Comparison of ENCODE assay signal across 8 cellular contexts in the genomic region with DNA sequence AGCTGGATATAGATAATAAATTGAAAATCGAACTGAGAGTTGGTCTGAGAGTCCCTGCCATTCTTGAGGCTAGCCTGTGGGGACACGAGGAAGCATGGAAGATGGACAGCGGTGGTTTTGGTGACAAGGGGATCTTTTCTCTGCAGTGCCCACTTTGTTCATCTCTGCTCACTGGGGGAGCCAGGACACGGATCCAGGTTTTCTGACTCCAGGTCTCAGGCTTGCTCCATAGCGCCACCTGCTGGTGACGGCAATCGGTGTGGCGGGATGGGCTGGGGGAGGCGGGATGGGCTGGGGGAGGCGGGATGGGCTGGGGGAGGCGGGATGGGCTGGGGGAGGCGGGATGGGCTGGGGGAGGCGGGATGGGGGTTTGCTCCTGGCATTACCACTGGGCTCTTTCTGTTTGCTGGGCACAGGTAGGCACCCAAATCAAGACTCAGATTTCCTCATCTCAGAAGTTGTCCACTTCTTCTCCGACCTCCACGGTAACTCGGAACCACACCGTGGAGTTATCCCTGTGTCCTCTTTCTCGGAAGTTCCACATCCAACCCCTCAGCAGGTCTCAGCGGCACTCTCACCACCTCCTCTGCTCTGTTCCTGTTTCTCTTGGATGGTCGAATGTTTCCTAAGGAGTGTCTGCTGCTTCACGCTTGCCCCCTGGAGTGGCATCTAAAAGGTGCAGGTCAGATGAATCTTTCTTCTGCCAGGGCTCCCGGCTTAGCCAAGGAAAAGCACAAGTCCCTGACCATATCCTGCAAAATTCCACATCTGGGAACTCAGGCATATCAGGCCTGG.
DNase-seq lines count a peak whose midpoint lies in the region; ATAC-seq, FAIRE-seq and TF ChIP-seq lines count a peak whose summit lies in the region.

No MANE protein-coding gene starts in this region.

- no peak overlapping the region for H3K27ac ChIP-seq in HepG2 (ENCODE audit: extremely low read length, insufficient read depth, low read length)

- H3K4me3 ChIP-seq in BE2C (ENCODE audit: low read depth, low read length) (no peak overlapping the region), H7 (ENCODE audit: insufficient read depth, low read depth, low read length) (peak overlapping the region; percentile 2; the same call in 1 of the 2 replicates), HepG2 (replicated peaks in 1 of 3; ENCODE audit: insufficient read depth in 1 of 3, low read depth in 2 of 3, low read length in 3 of 3) (no peak overlapping the region)

- H3K9ac ChIP-seq in HepG2 (ENCODE audit: insufficient read depth, low read depth, low read length): no peak overlapping the region

- no TSS peak for BruUV-seq in HepG2 (replicated peaks; lab: Mats Ljungman, UMichigan)

- FAIRE-seq in HepG2 (lab: Jason Lieb, UNC): no peak

- no peak for TF ChIP-seq POLR2A in HepG2 (IDR thresholded peaks at IDR 0.05; ENCODE audit: insufficient read depth in 1 of 2, low read depth in 2 of 2, low read length in 2 of 2)

- H3K4me1 ChIP-seq in BE2C (no peaks in the 10 kb centered on the region), HepG2 (ENCODE audit: insufficient read depth, low read length) (no peaks in the 10 kb centered on the region)

- H3K4me2 ChIP-seq in HepG2 (ENCODE audit: low read depth, low read length): no peak overlapping the region

- H3K9me3 ChIP-seq in BE2C: no peaks in the 10 kb centered on the region; the same call in 1 of the 2 replicates
- no peaks in the 10 kb centered on the region for H3K9me3 ChIP-seq in HepG2 (ENCODE audit: low read length)

- CTCF ChIA-PET in HepG2 (lab: Yijun Ruan, JAX; ENCODE audit: low intra/inter-chr PET ratio, low total read pairs): interaction anchor here (0.8 to 1.3 kb wide), 2 partner anchors 63 to 878 kb away, joined by 3 to 5 read pairs; no protein-coding TSS in a partner anchor

- DNase-seq in BE2C (peak; percentile 24), H7 (peak; percentile 91), HepG2 (ENCODE audit: low spot score) (peak; percentile 30), NCI-H526 treated with DMSO at 0.1 percent for 48 hours (lab: John Stamatoyannopoulos, UW) (no peak), NCI-H1436 (lab: John Stamatoyannopoulos, UW) (no peak)
- peak; percentile 21 for DNase-seq in activated CD4-positive, alpha-beta T cell treated with anti-CD3 and anti-CD28 coated beads, Interleukin-2, amount 50 U/mL, for 1 hour
- no peak for DNase-seq in T-helper 2 cell treated with Interferon-gamma antibody and Interleukin-4, amounts not matched to agents 5 μg/mL and 100 μg/mL, for 36 hours (ENCODE audit: low spot score)

- peak; percentile 35 for TF ChIP-seq CTCF in BE2C (IDR thresholded peaks at IDR 0.05; ENCODE audit: low read depth, low read length)
- peak; percentile 67 for TF ChIP-seq CTCF in HepG2 (CRISPR knock-in tag; IDR thresholded peaks at IDR 0.05)

- no peaks in the 10 kb centered on the region for H3K27me3 ChIP-seq in BE2C
- H3K27me3 ChIP-seq in H7 (ENCODE audit: control insufficient read depth, insufficient read depth, low read length): no peaks in the 10 kb centered on the region
- peaks cover 0 to 7% of the 10 kb centered on the region in 2 experiments; a peak in 4 of 5 replicates for H3K27me3 ChIP-seq in HepG2 (ENCODE audit: control insufficient read depth in 1 of 2, insufficient read depth in 2 of 2, low read length in 2 of 2)

- no peak overlapping the region for H3K4me3 Mint-ChIP-seq in T-helper 2 cell treated with Interferon-gamma antibody and Interleukin-4, amounts not matched to agents 5 μg/mL and 100 μg/mL, for 36 hours

- ATAC-seq in HepG2: peak; percentile 84
- no peak for ATAC-seq in GM19324 (IDR thresholded peaks at IDR 0.05; ENCODE audit: low FRiP score, unreplicated experiment)

- H2AFZ ChIP-seq in HepG2 (ENCODE audit: low read length): no peak overlapping the region

- POLR2A ChIA-PET in HepG2 (lab: Yijun Ruan, JAX): no interaction called here

- H3K79me2 ChIP-seq in HepG2 (ENCODE audit: insufficient read depth, low read length): no peaks in the 10 kb centered on the region

- TF ChIP-seq RAD21 in HepG2 (CRISPR knock-in tag; IDR thresholded peaks at IDR 0.05): no peak

- 35% methylated on average over 19 of the region's 22 CpGs for WGBS in HepG2 (ENCODE audit: low lambda C conversion rate)

- H3K27ac Mint-ChIP-seq in T-helper 2 cell treated with Interferon-gamma antibody and Interleukin-4, amounts not matched to agents 5 μg/mL and 100 μg/mL, for 36 hours: no peak overlapping the region

- TF ChIP-seq EP300 in HepG2 (IDR thresholded peaks at IDR 0.05; ENCODE audit: low read depth in 2 of 2, low read length in 2 of 2) (no peak), HepG2 (CRISPR knock-in tag; IDR thresholded peaks at IDR 0.05; ENCODE audit: borderline replicate concordance) (no peak)

- H3K4me1 Mint-ChIP-seq in T-helper 2 cell treated with Interferon-gamma antibody and Interleukin-4, amounts not matched to agents 5 μg/mL and 100 μg/mL, for 36 hours (ENCODE audit: low read depth): no peaks in the 10 kb centered on the region

- no peaks in the 10 kb centered on the region for H3K27me3 Mint-ChIP-seq in T-helper 2 cell treated with Interferon-gamma antibody and Interleukin-4, amounts not matched to agents 5 μg/mL and 100 μg/mL, for 36 hours (ENCODE audit: low read depth)

- no peaks in the 10 kb centered on the region for H3K9me3 Mint-ChIP-seq in T-helper 2 cell treated with Interferon-gamma antibody and Interleukin-4, amounts not matched to agents 5 μg/mL and 100 μg/mL, for 36 hours

- no peaks in the 10 kb centered on the region for H3K36me3 ChIP-seq in BE2C
- H3K36me3 ChIP-seq in H7 (replicated peaks; ENCODE audit: control insufficient read depth, insufficient read depth, low read length): no peaks in the 10 kb centered on the region
- H3K36me3 ChIP-seq in HepG2 (replicated peaks in 1 of 2; ENCODE audit: control insufficient read depth in 1 of 2, insufficient read depth in 2 of 2, low read length in 2 of 2): no peaks in the 10 kb centered on the region

- in situ Hi-C loops in HepG2 (cut with HindIII; ENCODE audit: extremely low pct_ligation_motif_present, low pct_unique_long_range_greater_than_20kb): loop anchor here (25.0 kb wide), 1 partner anchor 878 kb away; no protein-coding TSS in a partner anchor

- intact Hi-C loops in HepG2 (cut with micrococcal nuclease; ENCODE audit: unreplicated experiment): loop anchor here (1.0 to 5.0 kb wide), 2 partner anchors 42 to 63 kb away; no protein-coding TSS in a partner anchor

- no peaks in the 10 kb centered on the region for H3K36me3 Mint-ChIP-seq in T-helper 2 cell treated with Interferon-gamma antibody and Interleukin-4, amounts not matched to agents 5 μg/mL and 100 μg/mL, for 36 hours (ENCODE audit: low read depth)

- no peaks in the 10 kb centered on the region for H4K20me1 ChIP-seq in HepG2 (ENCODE audit: insufficient read depth, low read length)

TF ChIP-seq in HepG2, 621 proteins besides CTCF, POLR2A, EP300 and RAD21 (continues in another document):
- TF ChIP-seq, protein P1, sequence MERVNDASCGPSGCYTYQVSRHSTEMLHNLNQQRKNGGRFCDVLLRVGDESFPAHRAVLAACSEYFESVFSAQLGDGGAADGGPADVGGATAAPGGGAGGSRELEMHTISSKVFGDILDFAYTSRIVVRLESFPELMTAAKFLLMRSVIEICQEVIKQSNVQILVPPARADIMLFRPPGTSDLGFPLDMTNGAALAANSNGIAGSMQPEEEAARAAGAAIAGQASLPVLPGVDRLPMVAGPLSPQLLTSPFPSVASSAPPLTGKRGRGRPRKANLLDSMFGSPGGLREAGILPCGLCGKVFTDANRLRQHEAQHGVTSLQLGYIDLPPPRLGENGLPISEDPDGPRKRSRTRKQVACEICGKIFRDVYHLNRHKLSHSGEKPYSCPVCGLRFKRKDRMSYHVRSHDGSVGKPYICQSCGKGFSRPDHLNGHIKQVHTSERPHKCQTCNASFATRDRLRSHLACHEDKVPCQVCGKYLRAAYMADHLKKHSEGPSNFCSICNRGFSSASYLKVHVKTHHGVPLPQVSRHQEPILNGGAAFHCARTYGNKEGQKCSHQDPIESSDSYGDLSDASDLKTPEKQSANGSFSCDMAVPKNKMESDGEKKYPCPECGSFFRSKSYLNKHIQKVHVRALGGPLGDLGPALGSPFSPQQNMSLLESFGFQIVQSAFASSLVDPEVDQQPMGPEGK (CRISPR knock-in tag; IDR thresholded peaks at IDR 0.05): peak; percentile 73
- TF ChIP-seq STAG1 (CRISPR knock-in tag; IDR thresholded peaks at IDR 0.05): peak; percentile 65
- 0 out of 3 replicates have a peak, but pooled peaks have one; percentile 12 for TF ChIP-seq MXI1 (IDR thresholded peaks at IDR 0.05; ENCODE audit: borderline replicate concordance, low read depth, low read length)
- TF ChIP-seq, protein P2, sequence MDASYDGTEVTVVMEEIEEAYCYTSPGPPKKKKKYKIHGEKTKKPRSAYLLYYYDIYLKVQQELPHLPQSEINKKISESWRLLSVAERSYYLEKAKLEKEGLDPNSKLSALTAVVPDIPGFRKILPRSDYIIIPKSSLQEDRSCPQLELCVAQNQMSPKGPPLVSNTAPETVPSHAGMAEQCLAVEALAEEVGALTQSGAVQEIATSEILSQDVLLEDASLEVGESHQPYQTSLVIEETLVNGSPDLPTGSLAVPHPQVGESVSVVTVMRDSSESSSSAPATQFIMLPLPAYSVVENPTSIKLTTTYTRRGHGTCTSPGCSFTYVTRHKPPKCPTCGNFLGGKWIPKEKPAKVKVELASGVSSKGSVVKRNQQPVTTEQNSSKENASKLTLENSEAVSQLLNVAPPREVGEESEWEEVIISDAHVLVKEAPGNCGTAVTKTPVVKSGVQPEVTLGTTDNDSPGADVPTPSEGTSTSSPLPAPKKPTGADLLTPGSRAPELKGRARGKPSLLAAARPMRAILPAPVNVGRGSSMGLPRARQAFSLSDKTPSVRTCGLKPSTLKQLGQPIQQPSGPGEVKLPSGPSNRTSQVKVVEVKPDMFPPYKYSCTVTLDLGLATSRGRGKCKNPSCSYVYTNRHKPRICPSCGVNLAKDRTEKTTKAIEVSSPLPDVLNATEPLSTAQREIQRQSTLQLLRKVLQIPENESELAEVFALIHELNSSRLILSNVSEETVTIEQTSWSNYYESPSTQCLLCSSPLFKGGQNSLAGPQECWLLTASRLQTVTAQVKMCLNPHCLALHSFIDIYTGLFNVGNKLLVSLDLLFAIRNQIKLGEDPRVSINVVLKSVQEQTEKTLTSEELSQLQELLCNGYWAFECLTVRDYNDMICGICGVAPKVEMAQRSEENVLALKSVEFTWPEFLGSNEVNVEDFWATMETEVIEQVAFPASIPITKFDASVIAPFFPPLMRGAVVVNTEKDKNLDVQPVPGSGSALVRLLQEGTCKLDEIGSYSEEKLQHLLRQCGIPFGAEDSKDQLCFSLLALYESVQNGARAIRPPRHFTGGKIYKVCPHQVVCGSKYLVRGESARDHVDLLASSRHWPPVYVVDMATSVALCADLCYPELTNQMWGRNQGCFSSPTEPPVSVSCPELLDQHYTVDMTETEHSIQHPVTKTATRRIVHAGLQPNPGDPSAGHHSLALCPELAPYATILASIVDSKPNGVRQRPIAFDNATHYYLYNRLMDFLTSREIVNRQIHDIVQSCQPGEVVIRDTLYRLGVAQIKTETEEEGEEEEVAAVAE (CRISPR knock-in tag; IDR thresholded peaks at IDR 0.05; ENCODE audit: borderline replicate concordance): no peak

Comparison
In these comparisons a context has a peak if more than half of its experiments do, and no peak if none do; other contexts are left out.
1. DNase-seq: peak in BE2C (single experiment), H7 (single experiment), activated CD4-positive, alpha-beta T cell treated with anti-CD3 and anti-CD28 coated beads, Interleukin-2, amount 50 U/mL, for 1 hour (single experiment) and HepG2 (single experiment); none in NCI-H526 treated with DMSO at 0.1 percent for 48 hours (single experiment), T-helper 2 cell treated with Interferon-gamma antibody and Interleukin-4, amounts not matched to agents 5 μg/mL and 100 μg/mL, for 36 hours (single experiment) and NCI-H1436 (single experiment).